Comparison of ENCODE assay signal across 4 cellular contexts in the genomic region with DNA sequence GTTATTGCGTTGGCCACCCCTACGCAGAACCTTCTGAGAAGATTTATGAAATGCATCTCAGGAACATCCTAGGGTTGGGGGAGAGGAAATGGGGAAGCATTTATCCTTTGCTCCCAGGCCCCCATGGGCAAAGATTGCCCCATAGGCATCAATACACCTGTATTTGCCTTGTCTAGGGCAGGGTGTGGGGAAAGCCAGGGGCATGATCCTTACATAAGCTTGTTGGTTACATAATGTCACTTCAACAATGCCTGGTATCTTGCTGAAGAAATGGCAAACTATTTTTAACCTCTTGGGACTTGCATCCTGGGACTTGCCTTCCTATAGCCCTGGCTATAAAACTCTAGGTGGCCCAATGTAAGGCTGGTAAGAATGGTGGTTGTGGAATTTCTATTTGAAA.
"Had no signal": no experiment of that assay in that cellular context is flagged by ENCODE, and none has a peak within 500 bp of the region (broad histone marks: within the 10 kb centered on the region; RNA-seq: fewer than 3 reads in every experiment).

No MANE protein-coding gene starts in this region.

- ATAC-seq: GM23338 had no signal

- DNase-seq: H9, HCEC 1CT, KBM-7 had no signal

- H3K4me3 ChIP-seq: GM23338 had no signal
